Comparison of ENCODE assay signal across 1 cellular context in genomic region chr3:180989291-180990163, GRCh38.
TF ChIP-seq lines count a peak whose summit lies in the region.

Gene DNAJC19, minus strand, starts transcription at chr3:180989736. Its CDS starts 134 bp downstream, at chr3:180989602.

TF ChIP-seq in GM12878, 131 proteins besides CTCF, POLR2A, EP300 and RAD21 (continued from another document):
- TF ChIP-seq REST (IDR thresholded peaks at IDR 0.05; ENCODE audit: low read depth, low read length) (no peak), SMARCA5 (IDR thresholded peaks at IDR 0.05) (no peak)
